In genomic region chr7:46146454-46147255, GRCh38 we compare ENCODE assay signal across 14 cellular contexts.
DNase-seq lines count a peak whose midpoint lies in the region; ATAC-seq and TF ChIP-seq lines count a peak whose summit lies in the region.
"Had no signal": no experiment of that assay in that cellular context is flagged by ENCODE, and none has a peak within 500 bp of the region (broad histone marks: within the 10 kb centered on the region; RNA-seq: fewer than 3 reads in every experiment).

No MANE protein-coding gene starts in this region.

- H3K36me3 ChIP-seq in SJCRH30, result no peaks in the 10 kb centered on the region
- H3K36me3 ChIP-seq in gastroesophageal sphincter, result no peaks in the 10 kb centered on the region
- H3K36me3 ChIP-seq in thoracic aorta, result no peaks in the 10 kb centered on the region

- intact Hi-C loops in lower leg skin (cut with DNase I; ENCODE audit: low total_unique reads), result no loop called here

- no peak for TF ChIP-seq EP300 in gastroesophageal sphincter (IDR thresholded peaks at IDR 0.05)

- TF ChIP-seq POLR2A in gastroesophageal sphincter (IDR thresholded peaks at IDR 0.05), result no peak
- TF ChIP-seq POLR2A in erythroblast (IDR thresholded peaks at IDR 0.05; ENCODE audit: low read length), result no peak
- no peak for TF ChIP-seq POLR2A in lower leg skin (IDR thresholded peaks at IDR 0.05)

- H3K4me1 ChIP-seq in SJCRH30 (peaks cover 21% of the 10 kb centered on the region), gastroesophageal sphincter (peaks cover 0 to 10% (median 8%) of the 10 kb centered on the region in 3 donors), thoracic aorta (ENCODE audit: control insufficient read depth in 1 of 2, low read depth in 2 of 2) (peaks cover 9 to 27% of the 10 kb centered on the region in 2 donors)

- 54 to 61% methylated on average over 4 to 6 of the region's 11 CpGs for WGBS in gastroesophageal sphincter (ENCODE audit: low coverage in 1 of 2), 2 donors
- 70 to 73% methylated on average over 11 of the region's 11 CpGs for WGBS in lower leg skin, 2 donors

- DNase-seq in H4 (ENCODE audit: low spot score) (peak; percentile 87), SJCRH30 (peak in 1 of 2 experiments; percentile 17), thoracic aorta (ENCODE audit: low spot score) (peak; percentile 21), iPS-NIHi7 (ENCODE audit: extremely low spot score) (no peak), erythroblast (lab: John Stamatoyannopoulos, UW) (no peak), lower leg skin (ENCODE audit: low spot score in 2 of 2) (no peak), NCI-H2227 treated with DMSO at 0.1 percent for 48 hours (lab: John Stamatoyannopoulos, UW) (no peak)
- DNase-seq: activated CD8-positive, alpha-beta memory T cell treated with anti-CD3 and anti-CD28 coated beads, Interleukin-2, amount 50 U/mL, for 48 hours; amniotic stem cell; DMS79 treated with DMSO at 0.1 percent for 48 hours; naive B cell; NCI-H187 had no signal

- ATAC-seq in gastroesophageal sphincter (peak; percentile 53), thoracic aorta (ENCODE audit: insufficient number of reproducible peaks, low FRiP score, low read depth) (peak; percentile 84)
- ATAC-seq: HepG2 had no signal

- no peak overlapping the region for H3K4me3 ChIP-seq in SJCRH30
- H3K4me3 ChIP-seq in gastroesophageal sphincter, result no peak overlapping the region
- H3K4me3 ChIP-seq in thoracic aorta, result no peak overlapping the region
- H3K4me3 ChIP-seq in lower leg skin (ENCODE audit: low read depth, poor library complexity, severe bottlenecking), result no peak overlapping the region

- H3K27me3 ChIP-seq in SJCRH30, result no peaks in the 10 kb centered on the region; the same call in 1 of the 2 replicates
- no peaks in the 10 kb centered on the region for H3K27me3 ChIP-seq in gastroesophageal sphincter
- H3K27me3 ChIP-seq in thoracic aorta (replicated peaks; ENCODE audit: insufficient read depth), result no peaks in the 10 kb centered on the region

- TF ChIP-seq CTCF in gastroesophageal sphincter (IDR thresholded peaks at IDR 0.05), result no peak
- no peak for TF ChIP-seq CTCF in thoracic aorta (IDR thresholded peaks at IDR 0.05)
- no peak for TF ChIP-seq CTCF in lower leg skin (IDR thresholded peaks at IDR 0.05)

- H3K27ac ChIP-seq in SJCRH30 (peak overlapping the region; percentile 48), gastroesophageal sphincter (peak overlapping the region in 2 of 4 donors; percentile 38 to 59), thoracic aorta (peak overlapping the region in 1 of 2 donors; percentile 50)

- no peaks in the 10 kb centered on the region; the same call in 1 of the 2 replicates for H3K9me3 ChIP-seq in SJCRH30 (replicated peaks)
- H3K9me3 ChIP-seq in gastroesophageal sphincter, result no peaks in the 10 kb centered on the region
- no peaks in the 10 kb centered on the region for H3K9me3 ChIP-seq in thoracic aorta

Comparison
In these comparisons a context has a peak if more than half of its experiments do, and no peak if none do; other contexts are left out.
1. DNase-seq: peak in H4 (single experiment) and thoracic aorta (single experiment); none in iPS-NIHi7 (single experiment), erythroblast (0 of 2), lower leg skin (0 of 2) and NCI-H2227 treated with DMSO at 0.1 percent for 48 hours (single experiment).